In the genomic region with DNA sequence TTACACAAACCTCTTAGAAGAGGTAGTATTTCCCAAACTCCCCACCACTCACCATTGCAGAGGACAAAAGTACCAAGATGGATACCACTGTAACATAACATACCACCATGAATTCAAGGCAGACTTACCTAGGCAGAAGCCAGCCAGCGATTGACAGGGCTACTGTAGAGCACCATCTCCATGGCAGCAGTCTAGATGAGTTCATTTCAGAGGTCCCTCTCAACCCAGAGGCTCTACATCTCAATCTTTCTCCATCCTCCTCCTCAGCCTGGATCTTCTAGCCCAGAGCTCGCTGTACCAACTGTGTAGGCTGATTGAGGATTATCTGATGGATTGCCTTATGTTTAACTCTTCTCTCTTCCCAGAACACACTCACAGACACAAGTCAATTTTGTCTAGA, we compare ENCODE assay signal across 22 cellular contexts. TPM values are rescaled to one million over a fixed set of nuclear protein-coding genes. Genes with fewer than 3 reads are reported as not detected.
DNase-seq lines count a peak whose midpoint lies in the region; ATAC-seq, FAIRE-seq and TF ChIP-seq lines count a peak whose summit lies in the region.
"Had no signal": no experiment of that assay in that cellular context is flagged by ENCODE, and none has a peak within 500 bp of the region (broad histone marks: within the 10 kb centered on the region; RNA-seq: fewer than 3 reads in every experiment).

No MANE protein-coding gene starts in this region.

- H3K4me3 Mint-ChIP-seq in MCF 10A (ENCODE audit: unreplicated experiment), result no peak overlapping the region
- no peak overlapping the region for H3K4me3 Mint-ChIP-seq in glutamatergic neuron (ENCODE audit: unreplicated experiment)
- H3K4me3 Mint-ChIP-seq: mesothelial cell of epicardium had no signal

- H3K4me1 ChIP-seq in mammary epithelial cell (ENCODE audit: insufficient read depth, low read length), result no peaks in the 10 kb centered on the region
- no peaks in the 10 kb centered on the region for H3K4me1 ChIP-seq in hepatocyte (ENCODE audit: insufficient read depth)
- H3K4me1 ChIP-seq in parathyroid adenoma, result peaks cover 16% of the 10 kb centered on the region
- H3K4me1 ChIP-seq: BLaER1 treated with 17β-estradiol and CSF1 and Interleukin-3, amounts not matched to agents 10 nM and 100 nM had no signal

- H3K9me3 ChIP-seq in mammary epithelial cell (replicated peaks; ENCODE audit: insufficient read depth, low read length) (no peaks in the 10 kb centered on the region), hepatocyte (ENCODE audit: low read depth) (no peaks in the 10 kb centered on the region), parathyroid adenoma (ENCODE audit: control insufficient read depth, low read length) (no peaks in the 10 kb centered on the region)
- H3K9me3 ChIP-seq: BLaER1 treated with 17β-estradiol and CSF1 and Interleukin-3, amounts not matched to agents 10 nM and 100 nM had no signal

- H3K4me2 ChIP-seq in mammary epithelial cell (ENCODE audit: insufficient read depth, low read depth, low read length) (no peak overlapping the region), hepatocyte (no peak overlapping the region), parathyroid adenoma (ENCODE audit: low read length) (peak overlapping the region; percentile 2)
- H3K4me2 ChIP-seq: BLaER1 treated with 17β-estradiol and CSF1 and Interleukin-3, amounts not matched to agents 10 nM and 100 nM had no signal

- no TSS peak for BruUV-seq in MCF 10A (replicated peaks; lab: Mats Ljungman, UMichigan)
- no TSS peak for BruUV-seq in mammary epithelial cell (replicated peaks; lab: Mats Ljungman, UMichigan)

- H3K27me3 Mint-ChIP-seq in MCF 10A (ENCODE audit: insufficient read depth, unreplicated experiment), result no peaks in the 10 kb centered on the region
- H3K27me3 Mint-ChIP-seq in glutamatergic neuron (ENCODE audit: unreplicated experiment), result no peaks in the 10 kb centered on the region

- peak; percentile 9 for FAIRE-seq in urothelium cell line (lab: Jason Lieb, UNC)
- FAIRE-seq: D721Med, H54 had no signal

- H3K4me3 ChIP-seq in mammary epithelial cell (replicated peaks in 1 of 3; ENCODE audit: insufficient read depth in 1 of 3, low read depth in 2 of 3, low read length in 3 of 3), result no peak overlapping the region
- H3K4me3 ChIP-seq in hepatocyte, result no peak overlapping the region
- H3K4me3 ChIP-seq in parathyroid adenoma (ENCODE audit: low read depth, low read length), result no peak overlapping the region
- H3K4me3 ChIP-seq: BLaER1 treated with 17β-estradiol and CSF1 and Interleukin-3, amounts not matched to agents 10 nM and 100 nM had no signal

- H3K9me2 ChIP-seq in hepatocyte (replicated peaks; ENCODE audit: insufficient read depth), result no peaks in the 10 kb centered on the region

- H4K20me1 ChIP-seq in mammary epithelial cell (ENCODE audit: insufficient read depth, low read length), result no peaks in the 10 kb centered on the region
- no peaks in the 10 kb centered on the region for H4K20me1 ChIP-seq in hepatocyte (ENCODE audit: insufficient read depth, poor library complexity, severe bottlenecking)
- H4K20me1 ChIP-seq: BLaER1 treated with 17β-estradiol and CSF1 and Interleukin-3, amounts not matched to agents 10 nM and 100 nM had no signal

- no peaks in the 10 kb centered on the region for H3K27me3 ChIP-seq in mammary epithelial cell (ENCODE audit: insufficient read depth, low read length)
- no peaks in the 10 kb centered on the region for H3K27me3 ChIP-seq in hepatocyte
- H3K27me3 ChIP-seq in parathyroid adenoma (ENCODE audit: control insufficient read depth, insufficient read depth, low read length), result no peaks in the 10 kb centered on the region
- H3K27me3 ChIP-seq: BLaER1 treated with 17β-estradiol and CSF1 and Interleukin-3, amounts not matched to agents 10 nM and 100 nM had no signal

- 96% methylated on average over 2 of the region's 2 CpGs for WGBS in mammary epithelial cell (ENCODE audit: low coverage, missing lambda C conversion rate)
- WGBS in hepatocyte (ENCODE audit: low lambda C conversion rate, missing lambda C conversion rate), result 90% methylated on average over 2 of the region's 2 CpGs

- CTCF ChIA-PET in MCF 10A (lab: Yijun Ruan, JAX), result interaction anchor here (0.6 to 1.2 kb wide), 5 partner anchors 34 to 392 kb away, joined by 3 to 8 read pairs (median 3); a partner anchor contains a TSS
- CTCF ChIA-PET in mammary epithelial cell (lab: Charles Lee; ENCODE audit: low non-redundant PET), result interaction anchor here (0.6 kb wide), 1 partner anchor 29 kb away, joined by 4 read pairs; no protein-coding TSS in a partner anchor

- H3K4me1 Mint-ChIP-seq in MCF 10A (ENCODE audit: insufficient read depth, unreplicated experiment) (peaks cover 22% of the 10 kb centered on the region), glutamatergic neuron (ENCODE audit: low read depth, unreplicated experiment) (no peaks in the 10 kb centered on the region)

- H3K36me3 Mint-ChIP-seq in MCF 10A (ENCODE audit: insufficient read depth, unreplicated experiment) (peaks cover 7% of the 10 kb centered on the region), glutamatergic neuron (ENCODE audit: unreplicated experiment) (no peaks in the 10 kb centered on the region)

- dilution Hi-C loops in mammary epithelial cell (cut with HindIII; ENCODE audit: low sequenced_read_pairs), result no loop called here

- H3K27ac Mint-ChIP-seq in MCF 10A (ENCODE audit: low read depth, unreplicated experiment) (peak overlapping the region; percentile 70), glutamatergic neuron (ENCODE audit: unreplicated experiment) (no peak overlapping the region)
- H3K27ac Mint-ChIP-seq: mesothelial cell of epicardium had no signal

- H3K9ac ChIP-seq in mammary epithelial cell (ENCODE audit: insufficient read depth, low read length) (no peak overlapping the region), parathyroid adenoma (no peak overlapping the region)
- H3K9ac ChIP-seq: BLaER1 treated with 17β-estradiol and CSF1 and Interleukin-3, amounts not matched to agents 10 nM and 100 nM had no signal

- H2AFZ ChIP-seq in mammary epithelial cell (ENCODE audit: low read depth, low read length), result no peak overlapping the region
- no peak overlapping the region for H2AFZ ChIP-seq in hepatocyte
- no peak overlapping the region for H2AFZ ChIP-seq in parathyroid adenoma

- no peaks in the 10 kb centered on the region for H3K9me3 Mint-ChIP-seq in MCF 10A (ENCODE audit: unreplicated experiment)
- no peaks in the 10 kb centered on the region for H3K9me3 Mint-ChIP-seq in glutamatergic neuron (ENCODE audit: unreplicated experiment)
- H3K9me3 Mint-ChIP-seq: mesothelial cell of epicardium had no signal

- H3K79me2 ChIP-seq in mammary epithelial cell (ENCODE audit: insufficient read depth, low read length), result no peaks in the 10 kb centered on the region
- no peaks in the 10 kb centered on the region for H3K79me2 ChIP-seq in hepatocyte
- H3K79me2 ChIP-seq in parathyroid adenoma, result no peaks in the 10 kb centered on the region

- ATAC-seq in GM21528 (IDR thresholded peaks at IDR 0.05; ENCODE audit: low FRiP score, unreplicated experiment) (no peak), HG03469 (IDR thresholded peaks at IDR 0.05; ENCODE audit: unreplicated experiment) (no peak)

- H3K27ac ChIP-seq in mammary epithelial cell (ENCODE audit: insufficient read depth, low read depth, low read length) (no peak overlapping the region), hepatocyte (peak overlapping the region; percentile 51), parathyroid adenoma (peak overlapping the region; percentile 74)
- H3K27ac ChIP-seq: BLaER1 treated with 17β-estradiol and CSF1 and Interleukin-3, amounts not matched to agents 10 nM and 100 nM; epithelial cell of prostate had no signal

- in situ Hi-C loops in mammary epithelial cell (cut with MboI; ENCODE audit: low sequenced_read_pairs in 2 of 2), result no loop called here

- TF ChIP-seq CTCF in MCF 10A (IDR thresholded peaks at IDR 0.05; ENCODE audit: unreplicated experiment) (no peak), mammary epithelial cell (conservative IDR thresholded peaks at IDR 0.05 in 1 of 2, IDR thresholded peaks at IDR 0.05 in 1 of 2; ENCODE audit: extremely low read depth in 1 of 2, insufficient read depth in 1 of 2, low read depth in 1 of 2, low read length in 2 of 2) (no peak), hepatocyte (IDR thresholded peaks at IDR 0.05; ENCODE audit: poor library complexity) (no peak), parathyroid adenoma (IDR thresholded peaks at IDR 0.05) (no peak), glutamatergic neuron (IDR thresholded peaks at IDR 0.05; ENCODE audit: partially characterized antibody, unreplicated experiment) (no peak)

- POLR2A ChIA-PET in MCF 10A (lab: Yijun Ruan, JAX), result interaction anchor here (0.7 to 2.7 kb wide), 3 partner anchors 8 to 129 kb away, joined by 3 to 11 read pairs (median 8); no protein-coding TSS in a partner anchor

- DNase-seq in MCF 10A (ENCODE audit: unreplicated experiment), result no peak
- no peak for DNase-seq in mammary epithelial cell
- no peak for DNase-seq in hepatocyte (ENCODE audit: low spot score)
- no peak for DNase-seq in urothelium cell line (ENCODE audit: low spot score)
- DNase-seq in glutamatergic neuron, result no peak
- DNase-seq: activated CD4-positive, alpha-beta T cell treated with anti-CD3 and anti-CD28 coated beads, Interleukin-2, amount 50 U/mL, for 4 hours; activated naive CD4-positive, alpha-beta T cell; dermis blood vessel endothelial cell; MM.1S; NCI-H187; NCI-H226; T-helper 1 cell had no signal

- intact Hi-C loops in MCF 10A (cut with micrococcal nuclease), result no loop called here
- intact Hi-C loops in mammary epithelial cell (cut with micrococcal nuclease), result no loop called here

- H3K36me3 ChIP-seq in mammary epithelial cell (ENCODE audit: insufficient read depth, low read length) (no peaks in the 10 kb centered on the region), hepatocyte (replicated peaks; ENCODE audit: insufficient read depth, low read depth) (no peaks in the 10 kb centered on the region), parathyroid adenoma (ENCODE audit: control insufficient read depth, insufficient read depth, low read length) (no peaks in the 10 kb centered on the region)
- H3K36me3 ChIP-seq: BLaER1 treated with 17β-estradiol and CSF1 and Interleukin-3, amounts not matched to agents 10 nM and 100 nM had no signal

RNA-seq across cellular contexts. Expression of a gene that starts 2.0 kb away (rescaled TPM):
- 0.09 and 0.17 TPM in 2 replicates for total RNA-seq in MCF 10A (2022)
- under 1 TPM; 0.17 to 0.31 TPM for total RNA-seq in mammary epithelial cell
- 0.08 TPM for polyA plus RNA-seq in mammary epithelial cell
- polyA minus RNA-seq in mammary epithelial cell, result not detected
- 3.5 and 6.3 TPM in 2 replicates for total RNA-seq in hepatocyte
- 2.6 and 6.8 TPM in 2 replicates for polyA plus RNA-seq in hepatocyte
- total RNA-seq in glutamatergic neuron (ENCODE audit: unreplicated experiment), result not detected
- total RNA-seq: A172 had no signal

RNA-seq across cellular contexts. Expression of a gene that starts 9.4 kb away (rescaled TPM):
- total RNA-seq in MCF 10A (2022), result 3.4 and 3.9 TPM in 2 replicates
- 1 to 10 TPM; 4.3 to 7.3 TPM for total RNA-seq in mammary epithelial cell
- 4.9 TPM for polyA plus RNA-seq in mammary epithelial cell
- polyA minus RNA-seq in mammary epithelial cell, result not detected
- total RNA-seq in hepatocyte, result 10.7 and 12.7 TPM in 2 replicates
- 7.6 and 10.0 TPM in 2 replicates for polyA plus RNA-seq in hepatocyte
- 1.1 TPM for total RNA-seq in glutamatergic neuron (ENCODE audit: unreplicated experiment)

RNA-seq across cellular contexts. Expression of a gene that starts 9.5 kb away (rescaled TPM):
- total RNA-seq in MCF 10A (2022), result 0.33 and 0.47 TPM in 2 replicates
- total RNA-seq in mammary epithelial cell, result under 1 TPM in 1 of 2 donors, not detected in 1; 0.17 TPM
- polyA plus RNA-seq in mammary epithelial cell, result 0.03 TPM
- not detected for polyA minus RNA-seq in mammary epithelial cell
- total RNA-seq in hepatocyte, result 0.13 TPM in 1 of 2 replicates, not detected in the other
- polyA plus RNA-seq in hepatocyte, result 0.57 TPM in 1 of 2 replicates, not detected in the other
- total RNA-seq in glutamatergic neuron (ENCODE audit: unreplicated experiment), result not detected
- total RNA-seq: A172, dermis blood vessel endothelial cell, glomerular endothelial cell had no signal

RNA-seq across cellular contexts. Expression of a gene that starts 25.9 kb away (rescaled TPM):
- 2.7 and 3.1 TPM in 2 replicates for total RNA-seq in MCF 10A (2022)
- 10 to 100 TPM in 1 of 2 donors, 1 to 10 TPM in 1; 4.4 to 10.2 TPM for total RNA-seq in mammary epithelial cell
- polyA plus RNA-seq in mammary epithelial cell, result 1.5 TPM
- 0.52 TPM for polyA minus RNA-seq in mammary epithelial cell
- 3.0 and 5.3 TPM in 2 replicates for total RNA-seq in hepatocyte
- 3.1 and 5.0 TPM in 2 replicates for polyA plus RNA-seq in hepatocyte
- 9.3 TPM for total RNA-seq in glutamatergic neuron (ENCODE audit: unreplicated experiment)
